ENCODE assay signal across 8 cellular contexts in genomic region chr2:166539340-166540162, GRCh38. TPM values are rescaled to one million over a fixed set of nuclear protein-coding genes. Genes with fewer than 3 reads are reported as not detected.
A peak's percentile ranks its signal among the peaks of the same experiment; 100 is the strongest.
DNase-seq lines count a peak whose midpoint lies in the region; ATAC-seq and TF ChIP-seq lines count a peak whose summit lies in the region.

No MANE protein-coding gene starts in this region.

- no peaks in the 10 kb centered on the region for H3K4me1 Mint-ChIP-seq in activated T-cell treated with anti-CD3 and anti-CD28 coated beads, Interleukin-2, amount 50 U/mL, for 72 hours (ENCODE audit: low read depth)

- no peak overlapping the region for H3K4me3 ChIP-seq in heart right ventricle
- H3K4me3 ChIP-seq in prostate gland, result no peak overlapping the region
- no peak overlapping the region for H3K4me3 ChIP-seq in lower leg skin (ENCODE audit: low read depth, poor library complexity, severe bottlenecking)

- no peak overlapping the region for H3K27ac Mint-ChIP-seq in activated T-cell treated with anti-CD3 and anti-CD28 coated beads, Interleukin-2, amount 50 U/mL, for 72 hours

- DNase-seq in DMS79 treated with DMSO at 0.1 percent for 48 hours (lab: John Stamatoyannopoulos, UW) (peak; percentile 73), NCI-H2107 treated with DMSO at 0.1 percent for 48 hours (lab: John Stamatoyannopoulos, UW; ENCODE audit: unreplicated experiment) (peak; percentile 30), heart right ventricle (peak in 1 of 2 donors; percentile 14), prostate gland (ENCODE audit: low spot score) (peak; percentile 6), lower leg skin (ENCODE audit: low spot score in 2 of 2) (no peak)
- DNase-seq in activated T-cell treated with anti-CD3 and anti-CD28 coated beads, Interleukin-2, amount 50 U/mL, for 72 hours, result peak; percentile 4 to 44

- H3K36me3 Mint-ChIP-seq in activated T-cell treated with anti-CD3 and anti-CD28 coated beads, Interleukin-2, amount 50 U/mL, for 72 hours (ENCODE audit: insufficient read depth in 2 of 2), result no peaks in the 10 kb centered on the region

- WGBS in heart right ventricle, 2 donors, result 31% methylated on average over 9 of the region's 9 CpGs
- 30% methylated on average over 9 of the region's 9 CpGs for WGBS in prostate gland
- 21 to 26% methylated on average over 9 of the region's 9 CpGs for WGBS in lower leg skin, 2 donors

- TF ChIP-seq CTCF in heart right ventricle (IDR thresholded peaks at IDR 0.05) (peak; percentile 51 to 86 (median 76)), prostate gland (IDR thresholded peaks at IDR 0.05) (peak; percentile 27 to 61 (median 56)), lower leg skin (IDR thresholded peaks at IDR 0.05) (peak in 1 of 3 donors; percentile 30)

- H3K27ac ChIP-seq in heart right ventricle (no peak overlapping the region), prostate gland (no peak overlapping the region)

- no peaks in the 10 kb centered on the region for H3K9me3 ChIP-seq in heart right ventricle
- no peaks in the 10 kb centered on the region for H3K9me3 ChIP-seq in prostate gland

- H3K4me3 Mint-ChIP-seq in activated T-cell treated with anti-CD3 and anti-CD28 coated beads, Interleukin-2, amount 50 U/mL, for 72 hours, result no peak overlapping the region

- H3K27me3 ChIP-seq in heart right ventricle, result no peaks in the 10 kb centered on the region
- no peaks in the 10 kb centered on the region for H3K27me3 ChIP-seq in prostate gland (replicated peaks; ENCODE audit: insufficient read depth)

- peaks cover 0 to 4% (median 0%) of the 10 kb centered on the region in 9 donors for H3K4me1 ChIP-seq in heart right ventricle
- no peaks in the 10 kb centered on the region for H3K4me1 ChIP-seq in prostate gland (replicated peaks)

- TF ChIP-seq POLR2A in prostate gland (IDR thresholded peaks at IDR 0.05) (no peak), lower leg skin (IDR thresholded peaks at IDR 0.05) (no peak)

- H3K9me3 Mint-ChIP-seq in activated T-cell treated with anti-CD3 and anti-CD28 coated beads, Interleukin-2, amount 50 U/mL, for 72 hours, result no peaks in the 10 kb centered on the region

- H3K27me3 Mint-ChIP-seq in activated T-cell treated with anti-CD3 and anti-CD28 coated beads, Interleukin-2, amount 50 U/mL, for 72 hours (ENCODE audit: low read depth), result no peaks in the 10 kb centered on the region

- ATAC-seq in GM19035 (IDR thresholded peaks at IDR 0.05; ENCODE audit: unreplicated experiment) (peak; percentile 97), HG03097 (IDR thresholded peaks at IDR 0.05; ENCODE audit: low FRiP score, unreplicated experiment) (peak; percentile 94), heart right ventricle (peak; percentile 63 to 86 (median 73))
- peak; percentile 66 to 71 for ATAC-seq in activated T-cell treated with anti-CD3 and anti-CD28 coated beads, Interleukin-2, amount 50 U/mL, for 72 hours (replicated peaks in 1 of 2)

- H3K36me3 ChIP-seq in heart right ventricle (no peaks in the 10 kb centered on the region), prostate gland (no peaks in the 10 kb centered on the region)

- intact Hi-C loops in heart right ventricle (cut with DNase I), result loop anchor here in 6 of 10 donors (5.0 to 10.0 kb wide), 3 partner anchors 673 to 1578 kb away; no protein-coding TSS in a partner anchor
- intact Hi-C loops in prostate gland (cut with DNase I), result loop anchor here (5.0 kb wide), 1 partner anchor 1578 kb away; no protein-coding TSS in a partner anchor
- intact Hi-C loops in lower leg skin (cut with DNase I; ENCODE audit: low total_unique reads), result no loop called here

RNA-seq across cellular contexts. Expression of gene SCN7A, which starts 45.5 kb away (rescaled TPM):
- not detected for total RNA-seq in activated T-cell treated with anti-CD3 and anti-CD28 coated beads, Interleukin-2, amount 50 U/mL, for 72 hours
- total RNA-seq in heart right ventricle (10 to 100 TPM in 9 of 10 donors, 1 to 10 TPM in 1; 7.8 to 31.2 (median 16.3) TPM), prostate gland (10 to 100 TPM in 1 of 2 donors, 1 to 10 TPM in 1; 6.3 to 16.5 TPM), lower leg skin (1 to 10 TPM; 2.1 to 7.3 (median 3.0) TPM)
- 10 to 100 TPM in 1 of 2 donors, 1 to 10 TPM in 1; 2.4 to 12.9 TPM for polyA plus RNA-seq in heart right ventricle

Comparison
In these comparisons a context has a peak if more than half of its experiments do, and no peak if none do; other contexts are left out.
1. DNase-seq: peak in DMS79 treated with DMSO at 0.1 percent for 48 hours (single experiment), NCI-H2107 treated with DMSO at 0.1 percent for 48 hours (single experiment), activated T-cell treated with anti-CD3 and anti-CD28 coated beads, Interleukin-2, amount 50 U/mL, for 72 hours (2 of 2) and prostate gland (single experiment); none in lower leg skin (0 of 2).
2. Peak in every context shown above with its lines, with median percentiles within 50 percentile points of each other: ATAC-seq.